ENCODE assay signal across 17 cellular contexts in genomic region chr13:109963384-109963783, GRCh38.
DNase-seq lines count a peak whose midpoint lies in the region; ATAC-seq and TF ChIP-seq lines count a peak whose summit lies in the region.
"Had no signal": no experiment of that assay in that cellular context is flagged by ENCODE, and none has a peak within 500 bp of the region (broad histone marks: within the 10 kb centered on the region; RNA-seq: fewer than 3 reads in every experiment).

No MANE protein-coding gene starts in this region.

- TF ChIP-seq CTCF in DND-41 (IDR thresholded peaks at IDR 0.05; ENCODE audit: borderline replicate concordance, extremely low read depth, low read length, poor library complexity, severe bottlenecking) (no peak), endodermal cell (conservative IDR thresholded peaks at IDR 0.05) (no peak), foreskin fibroblast (IDR thresholded peaks at IDR 0.05; ENCODE audit: low read depth, low read length) (no peak), GM20000 (IDR thresholded peaks at IDR 0.05; ENCODE audit: extremely low read depth, missing control alignments) (no peak)

- H3K4me3 Mint-ChIP-seq in endodermal cell: no peak overlapping the region
- H3K4me3 Mint-ChIP-seq: B cell; CD4-positive, alpha-beta memory T cell had no signal

- H3K27me3 Mint-ChIP-seq in endodermal cell (ENCODE audit: insufficient read depth): no peaks in the 10 kb centered on the region

- H3K27me3 ChIP-seq in DND-41 (ENCODE audit: insufficient read depth, low read length, poor library complexity) (no peaks in the 10 kb centered on the region), endodermal cell (ENCODE audit: control insufficient read depth, insufficient read depth, low read length, poor library complexity, severe bottlenecking) (no peaks in the 10 kb centered on the region)

- H2AFZ ChIP-seq in DND-41 (ENCODE audit: low read depth, low read length): peak overlapping the region; percentile 57; the same call in 1 of the 2 replicates

- no peaks in the 10 kb centered on the region for H3K4me1 Mint-ChIP-seq in endodermal cell
- H3K4me1 Mint-ChIP-seq: B cell had no signal

- peaks cover 5% of the 10 kb centered on the region for H3K9me3 Mint-ChIP-seq in endodermal cell

- H3K4me1 ChIP-seq in DND-41 (ENCODE audit: insufficient read depth, low read length) (peaks cover 23% of the 10 kb centered on the region), endodermal cell (ENCODE audit: control insufficient read depth, insufficient read depth, low read length) (no peaks in the 10 kb centered on the region)
- H3K4me1 ChIP-seq: HAP-1 had no signal

- H3K9ac ChIP-seq in DND-41 (ENCODE audit: low read depth, low read length): 0 out of 2 replicates have a peak overlapping the region, but pooled peaks have one; percentile 15
- H3K9ac ChIP-seq in endodermal cell (ENCODE audit: extremely low read depth, low read length, poor library complexity, severe bottlenecking): no peak overlapping the region

- ATAC-seq in DND-41 (ENCODE audit: insufficient read depth, low read depth) (no peak), HG03025 (IDR thresholded peaks at IDR 0.05; ENCODE audit: low FRiP score, unreplicated experiment) (no peak)

- DNase-seq in NOMO-1 treated with DMSO at 0.1 percent for 48 hours (lab: John Stamatoyannopoulos, UW; ENCODE audit: unreplicated experiment): peak; percentile 20
- no peak for DNase-seq in NOMO-1 treated with dmso at 0.1 percent for 144 hours (lab: John Stamatoyannopoulos, UW; ENCODE audit: unreplicated experiment)
- no peak for DNase-seq in DND-41
- DNase-seq in endodermal cell: peak; percentile 17
- no peak for DNase-seq in foreskin fibroblast
- no peak for DNase-seq in GM20000 (ENCODE audit: low spot score)
- DNase-seq: C1 segment of cervical spinal cord; Calu3; CD4-positive, alpha-beta memory T cell; COR-L47; DMS53; DMS79 treated with DMSO at 0.1 percent for 48 hours; GOT3 had no signal

- 98 to 100% methylated on average over 3 to 6 of the region's 7 CpGs for WGBS in endodermal cell (ENCODE audit: insufficient coverage in 1 of 2, insufficient read length in 1 of 2), 2 experiments

- no peaks in the 10 kb centered on the region for H4K20me1 ChIP-seq in DND-41 (ENCODE audit: insufficient read depth, low read length)

- no peak overlapping the region for H3K4me3 ChIP-seq in DND-41 (ENCODE audit: low read depth in 1 of 2, low read length in 2 of 2)
- H3K4me3 ChIP-seq in endodermal cell (ENCODE audit: low read length): no peak overlapping the region
- H3K4me3 ChIP-seq in foreskin fibroblast (ENCODE audit: low read depth in 1 of 2, low read length in 2 of 2): no peak overlapping the region
- H3K4me3 ChIP-seq: HAP-1 had no signal

- H3K27ac ChIP-seq in DND-41 (ENCODE audit: low read length): peak overlapping the region; percentile 29; the same call in 1 of the 2 replicates
- H3K27ac ChIP-seq in endodermal cell (ENCODE audit: low read depth, low read length): no peak overlapping the region
- H3K27ac ChIP-seq: 22Rv1 had no signal

- H3K4me2 ChIP-seq in DND-41 (ENCODE audit: insufficient read depth, low read length): peak overlapping the region; percentile 64

- no peaks in the 10 kb centered on the region for H3K79me2 ChIP-seq in DND-41 (ENCODE audit: insufficient read depth, low read length)

- H3K36me3 ChIP-seq in DND-41 (ENCODE audit: insufficient read depth, low read length) (no peaks in the 10 kb centered on the region), endodermal cell (ENCODE audit: control insufficient read depth, insufficient read depth, low read length) (no peaks in the 10 kb centered on the region)
- H3K36me3 ChIP-seq: HAP-1 had no signal

- H3K9me3 ChIP-seq in DND-41 (ENCODE audit: insufficient read depth, low read length, severe bottlenecking): peaks cover 4% of the 10 kb centered on the region
- no peaks in the 10 kb centered on the region for H3K9me3 ChIP-seq in endodermal cell (ENCODE audit: control insufficient read depth, low read length)
- H3K9me3 ChIP-seq: HAP-1 had no signal

- H3K36me3 Mint-ChIP-seq in endodermal cell (ENCODE audit: low read depth): no peaks in the 10 kb centered on the region
- H3K36me3 Mint-ChIP-seq: CD4-positive, alpha-beta memory T cell had no signal

- H3K27ac Mint-ChIP-seq in endodermal cell: no peak overlapping the region
- H3K27ac Mint-ChIP-seq: B cell; CD4-positive, alpha-beta memory T cell had no signal

Comparison
In these comparisons a context has a peak if more than half of its experiments do, and no peak if none do; other contexts are left out.
1. DNase-seq: peak in NOMO-1 treated with DMSO at 0.1 percent for 48 hours (single experiment) and endodermal cell (single experiment); none in NOMO-1 treated with dmso at 0.1 percent for 144 hours (single experiment), DND-41 (single experiment), foreskin fibroblast (0 of 2) and GM20000 (single experiment).